In the genomic region with DNA sequence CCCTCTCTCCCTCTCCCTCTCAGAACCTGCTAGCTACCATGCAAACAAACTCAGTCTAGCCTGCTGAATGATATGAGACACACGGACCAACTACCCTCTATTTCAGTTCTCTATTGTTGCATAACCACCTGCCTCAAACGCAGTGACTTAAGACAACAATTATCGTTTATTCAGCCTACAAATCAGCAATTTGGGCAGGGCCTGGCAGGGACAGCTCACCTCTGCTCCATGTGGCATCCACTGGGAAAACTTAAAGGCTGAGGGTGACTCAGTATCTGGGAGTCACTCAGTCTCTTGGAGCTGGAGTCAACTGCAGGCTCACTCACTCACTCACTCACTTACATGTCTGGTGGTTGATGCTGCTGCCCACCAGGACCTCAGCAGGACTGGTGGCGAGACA, we compare ENCODE assay signal across 1 cellular context.
TF ChIP-seq lines count a peak whose summit lies in the region.

No MANE protein-coding gene starts in this region.

TF ChIP-seq in GM12878, 131 proteins besides CTCF, POLR2A, EP300 and RAD21 (continued from another document):
- no peak for TF ChIP-seq NKRF (conservative IDR thresholded peaks at IDR 0.05)
- TF ChIP-seq, protein P1, sequence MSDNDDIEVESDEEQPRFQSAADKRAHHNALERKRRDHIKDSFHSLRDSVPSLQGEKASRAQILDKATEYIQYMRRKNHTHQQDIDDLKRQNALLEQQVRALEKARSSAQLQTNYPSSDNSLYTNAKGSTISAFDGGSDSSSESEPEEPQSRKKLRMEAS (IDR thresholded peaks at IDR 0.05; ENCODE audit: low read depth, low read length): no peak
- no peak for TF ChIP-seq EGR1 (IDR thresholded peaks at IDR 0.05; ENCODE audit: borderline replicate concordance in 1 of 2, low read depth in 2 of 2, low read length in 2 of 2)
- TF ChIP-seq RCOR1 (conservative IDR thresholded peaks at IDR 0.05; ENCODE audit: low read depth, low read length): no peak
- no peak for TF ChIP-seq STAT1 (conservative IDR thresholded peaks at IDR 0.05)
- no peak for TF ChIP-seq CHD4 (IDR thresholded peaks at IDR 0.05)
- TF ChIP-seq IKZF2 (IDR thresholded peaks at IDR 0.05): no peak
- no peak for TF ChIP-seq CEBPB (IDR thresholded peaks at IDR 0.05; ENCODE audit: borderline replicate concordance in 1 of 2, low read depth in 2 of 2, low read length in 2 of 2)
- TF ChIP-seq KAT2A (conservative IDR thresholded peaks at IDR 0.05; ENCODE audit: control insufficient read depth, low read depth, low read length): no peak
- TF ChIP-seq USF1 (IDR thresholded peaks at IDR 0.05; ENCODE audit: borderline replicate concordance, extremely low read length, insufficient read depth, low read depth, low read length): no peak
- TF ChIP-seq POU2F2 (IDR thresholded peaks at IDR 0.05; ENCODE audit: borderline replicate concordance, low read depth, low read length): no peak
- TF ChIP-seq PAX5 (IDR thresholded peaks at IDR 0.05; ENCODE audit: borderline replicate concordance, low read depth, low read length): no peak
- no peak for TF ChIP-seq NR2C1 (IDR thresholded peaks at IDR 0.05)
